In the genomic region with DNA sequence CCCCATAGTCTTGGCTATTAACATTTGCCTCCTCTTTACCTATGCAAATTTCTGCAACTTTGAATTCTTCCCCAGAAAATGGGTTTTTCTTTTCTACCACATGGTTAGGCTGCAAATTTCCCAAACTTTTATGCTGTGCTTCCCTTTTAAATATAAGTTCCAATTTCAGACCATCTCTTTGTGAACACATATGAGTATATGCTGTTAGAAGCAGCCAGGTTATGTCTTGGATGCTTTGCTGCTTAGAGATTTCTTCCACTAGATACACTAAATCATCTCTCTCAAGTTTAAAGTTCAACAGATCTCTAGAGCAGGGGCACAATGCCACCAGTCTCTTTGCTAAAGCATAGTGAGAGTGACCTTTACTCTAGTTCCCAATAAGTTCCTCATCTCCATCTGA, we compare ENCODE assay signal across 19 cellular contexts. TPM values are rescaled to one million over a fixed set of nuclear protein-coding genes. Genes with fewer than 3 reads are reported as not detected.
"Had no signal": no experiment of that assay in that cellular context is flagged by ENCODE, and none has a peak within 500 bp of the region (broad histone marks: within the 10 kb centered on the region; RNA-seq: fewer than 3 reads in every experiment).

No MANE protein-coding gene starts in this region.

RNA-seq across cellular contexts. Expression of a gene that starts 10.2 kb away (rescaled TPM):
- total RNA-seq: activated naive CD4-positive, alpha-beta T cell treated with anti-CD3 and anti-CD28 coated beads for 36 hours; activated naive CD4-positive, alpha-beta T cell treated with anti-CD3 and anti-CD28 coated beads, Interleukin-2, amount 50 U/mL, for 72 hours; activated naive CD8-positive, alpha-beta T cell treated with anti-CD3 and anti-CD28 coated beads for 36 hours; activated naive CD8-positive, alpha-beta T cell treated with anti-CD3 and anti-CD28 coated beads, Interleukin-2, amount 10 ng/mL, durations not matched to agents 7 days and 5 days; activated T-cell treated with anti-CD3 and anti-CD28 coated beads, Interleukin-2, amount 50 U/mL, for 4 hours; activated T-cell treated with anti-CD3 and anti-CD28 coated beads, Interleukin-2, amount 50 U/mL, for 72 hours; activated T-helper 1 cell treated with anti-CD3 and anti-CD28 coated beads, Interleukin-12 subunit alpha, Interleukin-12 subunit beta, Interleukin-2, Interleukin-4 antibody, amounts not matched to agents 30 ng/mL and 10 ng/mL and 1 ng/mL, durations not matched to agents 14 hours and 24 hours and 36 hours; activated T-helper 17 cell treated with anti-CD3 and anti-CD28 coated beads, Interleukin-2, amount 50 U/mL, for 72 hours; activated T-helper 2 cell treated with anti-CD3 and anti-CD28 coated beads, Interferon-gamma antibody, Interleukin-2, Interleukin-4, amounts not matched to agents 10 μg/mL and 5 μg/mL and 100 μg/mL, durations not matched to agents 14 hours and 24 hours and 36 hours; aorta; ascending aorta; astrocyte; body of pancreas; breast epithelium; bronchial epithelial cell; cardiac muscle cell; cardiac septum; chondrocyte had no signal
- polyA plus RNA-seq: aorta had no signal

RNA-seq across cellular contexts. Expression of a gene that starts 16.8 kb away (rescaled TPM):
- total RNA-seq: activated naive CD4-positive, alpha-beta T cell treated with anti-CD3 and anti-CD28 coated beads for 36 hours; activated naive CD4-positive, alpha-beta T cell treated with anti-CD3 and anti-CD28 coated beads, Interleukin-2, amount 50 U/mL, for 72 hours; activated naive CD8-positive, alpha-beta T cell treated with anti-CD3 and anti-CD28 coated beads for 36 hours; activated naive CD8-positive, alpha-beta T cell treated with anti-CD3 and anti-CD28 coated beads, Interleukin-2, amount 10 ng/mL, durations not matched to agents 7 days and 5 days; activated T-cell treated with anti-CD3 and anti-CD28 coated beads, Interleukin-2, amount 50 U/mL, for 4 hours; activated T-cell treated with anti-CD3 and anti-CD28 coated beads, Interleukin-2, amount 50 U/mL, for 72 hours; activated T-helper 1 cell treated with anti-CD3 and anti-CD28 coated beads, Interleukin-12 subunit alpha, Interleukin-12 subunit beta, Interleukin-2, Interleukin-4 antibody, amounts not matched to agents 30 ng/mL and 10 ng/mL and 1 ng/mL, durations not matched to agents 14 hours and 24 hours and 36 hours; activated T-helper 17 cell treated with anti-CD3 and anti-CD28 coated beads, Interleukin-2, amount 50 U/mL, for 72 hours; activated T-helper 2 cell treated with anti-CD3 and anti-CD28 coated beads, Interferon-gamma antibody, Interleukin-2, Interleukin-4, amounts not matched to agents 10 μg/mL and 5 μg/mL and 100 μg/mL, durations not matched to agents 14 hours and 24 hours and 36 hours; aorta; ascending aorta; astrocyte; breast epithelium; bronchial epithelial cell; cardiac septum; chondrocyte had no signal
- polyA plus RNA-seq: adipose tissue, aorta, cardiac muscle cell had no signal
